In the genomic region with DNA sequence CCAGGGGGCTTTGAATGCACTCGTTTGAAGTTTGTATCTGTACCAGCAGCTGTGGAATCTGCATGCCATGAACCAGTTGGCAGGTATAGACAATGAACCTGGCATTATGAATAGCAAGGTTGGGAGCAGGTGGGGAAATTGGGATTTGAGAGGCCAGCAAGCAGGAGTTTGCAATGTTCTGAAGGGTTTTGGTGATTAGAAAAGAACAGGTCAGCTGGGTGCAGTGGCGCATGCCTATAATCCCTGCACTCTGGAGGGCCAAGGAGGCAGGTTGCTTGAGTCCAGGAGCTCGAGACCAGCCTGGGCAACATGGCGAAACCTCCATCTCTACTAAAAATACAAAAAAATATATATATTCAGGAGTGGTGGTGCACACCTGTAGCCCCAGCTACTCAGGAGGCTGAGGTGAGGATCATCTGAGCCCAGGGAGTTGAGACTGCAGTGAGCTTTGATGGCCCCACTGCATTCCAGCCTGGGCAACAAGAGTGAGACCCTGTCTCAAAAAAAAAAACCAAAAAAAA, we compare ENCODE assay signal across 8 cellular contexts.
DNase-seq lines count a peak whose midpoint lies in the region; ATAC-seq, FAIRE-seq and TF ChIP-seq lines count a peak whose summit lies in the region.

No MANE protein-coding gene starts in this region.

- H3K4me3 Mint-ChIP-seq in activated T-helper 17 cell treated with anti-CD3 and anti-CD28 coated beads, Interleukin-2, amount 50 U/mL, for 72 hours = peak overlapping the region; percentile 87

- H3K9me3 Mint-ChIP-seq in activated T-helper 17 cell treated with anti-CD3 and anti-CD28 coated beads, Interleukin-2, amount 50 U/mL, for 72 hours = peaks cover 5% of the 10 kb centered on the region

- H3K4me3 ChIP-seq in HUES6 (ENCODE audit: low read depth, low read length) (no peak overlapping the region), right atrium auricular region (no peak overlapping the region), small intestine (ENCODE audit: low read depth in 1 of 2, low read length in 2 of 2) (no peak overlapping the region)

- FAIRE-seq in small intestine (lab: Jason Lieb, UNC) = no peak

- no peak for ATAC-seq in activated T-helper 17 cell treated with anti-CD3 and anti-CD28 coated beads, Interleukin-2, amount 50 U/mL, for 72 hours (replicated peaks)
- no peak for ATAC-seq in GM21447 (IDR thresholded peaks at IDR 0.05; ENCODE audit: unreplicated experiment)

- H3K4me1 Mint-ChIP-seq in activated T-helper 17 cell treated with anti-CD3 and anti-CD28 coated beads, Interleukin-2, amount 50 U/mL, for 72 hours = peaks cover 28% of the 10 kb centered on the region

- H3K27me3 ChIP-seq in HUES6 (ENCODE audit: control insufficient read depth, insufficient read depth, low read length) (peaks cover 11% of the 10 kb centered on the region; the same call in 1 of the 2 replicates), right atrium auricular region (no peaks in the 10 kb centered on the region), small intestine (ENCODE audit: control insufficient read depth in 2 of 2, insufficient read depth in 2 of 2, low read length in 2 of 2) (no peaks in the 10 kb centered on the region)

- peaks cover 50% of the 10 kb centered on the region for H3K36me3 Mint-ChIP-seq in activated T-helper 17 cell treated with anti-CD3 and anti-CD28 coated beads, Interleukin-2, amount 50 U/mL, for 72 hours (ENCODE audit: low read depth)

- WGBS in small intestine, 3 donors = 64 to 69% (median 67%) methylated on average over 4 of the region's 4 CpGs

- H3K27me3 Mint-ChIP-seq in activated T-helper 17 cell treated with anti-CD3 and anti-CD28 coated beads, Interleukin-2, amount 50 U/mL, for 72 hours = no peaks in the 10 kb centered on the region

- H3K36me3 ChIP-seq in HUES6 (ENCODE audit: control insufficient read depth, insufficient read depth, low read length) (peaks cover 19% of the 10 kb centered on the region), right atrium auricular region (peaks cover 34% of the 10 kb centered on the region), small intestine (ENCODE audit: control insufficient read depth in 2 of 2, insufficient read depth in 2 of 2, low read length in 2 of 2) (peaks cover 4 to 6% of the 10 kb centered on the region in 2 donors)

- peak overlapping the region; percentile 60 for H3K9ac ChIP-seq in HUES6 (ENCODE audit: low read length)

- TF ChIP-seq CTCF in right atrium auricular region (IDR thresholded peaks at IDR 0.05) = no peak

- H3K27ac ChIP-seq in HUES6 (ENCODE audit: low read depth, low read length) (peak overlapping the region; percentile 72; the same call in 1 of the 2 replicates), right atrium auricular region (peak overlapping the region; percentile 91 to 93), small intestine (ENCODE audit: low read depth in 1 of 2, low read length in 1 of 2) (peak overlapping the region; percentile 47 to 99)

- H3K4me1 ChIP-seq in HUES6 (ENCODE audit: control insufficient read depth, insufficient read depth, low read length) (peaks cover 26% of the 10 kb centered on the region), right atrium auricular region (peaks cover 0 to 20% of the 10 kb centered on the region in 2 donors), small intestine (ENCODE audit: control insufficient read depth in 2 of 2, insufficient read depth in 1 of 2, low read depth in 1 of 2, low read length in 1 of 2) (no peaks in the 10 kb centered on the region)

- H3K9me3 ChIP-seq in HUES6 (ENCODE audit: control insufficient read depth, insufficient read depth, low read depth, low read length) (no peaks in the 10 kb centered on the region), right atrium auricular region (no peaks in the 10 kb centered on the region), small intestine (ENCODE audit: control insufficient read depth, low read depth) (no peaks in the 10 kb centered on the region)

- peak overlapping the region; percentile 100 for H3K27ac Mint-ChIP-seq in activated T-helper 17 cell treated with anti-CD3 and anti-CD28 coated beads, Interleukin-2, amount 50 U/mL, for 72 hours

- DNase-seq in right atrium auricular region (ENCODE audit: low spot score) (no peak), small intestine (no peak), globus pallidus (ENCODE audit: low spot score) (no peak), glomerular visceral epithelial cell (ENCODE audit: extremely low spot score) (no peak)
- no peak for DNase-seq in stimulated activated CD4-positive, alpha-beta T cell treated with anti-CD3 and anti-CD28 coated beads, Interleukin-1b, Interleukin-23, amount 100 ng/mL, for 48 hours
